ENCODE assay signal across 1 cellular context in genomic region chr17:42535400-42536047, GRCh38.
TF ChIP-seq lines count a peak whose summit lies in the region.

No MANE protein-coding gene starts in this region.

TF ChIP-seq in K562, 482 proteins besides CTCF, POLR2A, EP300 and RAD21 (continues in another document):
- TF ChIP-seq PCBP1 (IDR thresholded peaks at IDR 0.05; ENCODE audit: low read depth, low read length, poor library complexity, severe bottlenecking) (no peak), SUPT5H (IDR thresholded peaks at IDR 0.05) (peak; percentile 69), ZNF41 (CRISPR knock-in tag; conservative IDR thresholded peaks at IDR 0.05) (peak; percentile 94), PTTG1 (tag; IDR thresholded peaks at IDR 0.05; ENCODE audit: low read depth) (peak; percentile 91), GABPB1 (CRISPR knock-in tag; IDR thresholded peaks at IDR 0.05) (no peak), SREBF1 (IDR thresholded peaks at IDR 0.05; ENCODE audit: borderline replicate concordance, low read depth, low read length) (no peak), TRIM25 (IDR thresholded peaks at IDR 0.05; ENCODE audit: borderline replicate concordance) (0 out of 2 replicates have a peak, but pooled peaks have one; percentile 75), TCF3 (CRISPR knock-in tag; IDR thresholded peaks at IDR 0.05) (0 out of 2 replicates have a peak, but pooled peaks have one; percentile 4), NR2F6 (CRISPR knock-in tag; IDR thresholded peaks at IDR 0.05) (peak; percentile 64; the same call in 1 of the 2 replicates), RCOR1 (IDR thresholded peaks at IDR 0.05; ENCODE audit: borderline replicate concordance in 1 of 2, low read depth in 2 of 2, low read length in 2 of 2) (peak in 1 of 2 experiments; percentile 55; a peak in 1 of 4 replicates), HMG20B (CRISPR knock-in tag; IDR thresholded peaks at IDR 0.05) (no peak), ZNF407 (IDR thresholded peaks at IDR 0.05; ENCODE audit: low read depth) (no peak), CBX8 (IDR thresholded peaks at IDR 0.05; ENCODE audit: borderline replicate concordance, extremely low read depth, low read depth, low read length, poor library complexity, severe bottlenecking) (no peak), TAF15 (IDR thresholded peaks at IDR 0.05; ENCODE audit: low read depth, low read length) (no peak), E2F6 (IDR thresholded peaks at IDR 0.05; ENCODE audit: borderline replicate concordance in 1 of 2, extremely low read depth in 1 of 2, insufficient read depth in 1 of 2, insufficient read length in 1 of 2, low read depth in 1 of 2, low read length in 1 of 2, poor library complexity in 1 of 2, severe bottlenecking in 1 of 2) (no peak), ZBTB17 (CRISPR knock-in tag; IDR thresholded peaks at IDR 0.05) (peak; percentile 91), KLF10 (CRISPR knock-in tag; IDR thresholded peaks at IDR 0.05) (peak; percentile 43; the same call in 1 of the 2 replicates), CLOCK (CRISPR knock-in tag; IDR thresholded peaks at IDR 0.05; ENCODE audit: borderline replicate concordance) (peak; percentile 92), E2F3 (CRISPR knock-in tag; IDR thresholded peaks at IDR 0.05) (peak; percentile 95), ZNF655 (CRISPR knock-in tag; IDR thresholded peaks at IDR 0.05) (peak; percentile 46; the same call in 1 of the 2 replicates), SIX5 (IDR thresholded peaks at IDR 0.05; ENCODE audit: borderline replicate concordance in 1 of 2, insufficient read depth in 1 of 2, low read depth in 1 of 2, low read length in 2 of 2) (no peak), E2F8 (IDR thresholded peaks at IDR 0.05; ENCODE audit: low read depth, partially characterized antibody) (peak; percentile 49), ESRRA (IDR thresholded peaks at IDR 0.05; ENCODE audit: borderline replicate concordance, low read depth) (no peak), DEAF1 (CRISPR knock-in tag; IDR thresholded peaks at IDR 0.05) (0 out of 2 replicates have a peak, but pooled peaks have one; percentile 17), MTA2 (IDR thresholded peaks at IDR 0.05; ENCODE audit: low read depth) (no peak), ZNF766 (CRISPR knock-in tag; conservative IDR thresholded peaks at IDR 0.05) (peak; percentile 98), PPARD (CRISPR knock-in tag; IDR thresholded peaks at IDR 0.05) (0 out of 2 replicates have a peak, but pooled peaks have one; percentile 47), ERF (CRISPR knock-in tag; IDR thresholded peaks at IDR 0.05) (peak; percentile 96), TEAD1 (CRISPR knock-in tag; IDR thresholded peaks at IDR 0.05) (peak; percentile 51 to 98; a peak in 2 of 4 replicates), IRF9 (tag; IDR thresholded peaks at IDR 0.05) (peak; percentile 91), ZNF740 (CRISPR knock-in tag; IDR thresholded peaks at IDR 0.05) (no peak), ZNF740 (tag; IDR thresholded peaks at IDR 0.05) (peak; percentile 4 to 97; a peak in 2 of 4 replicates), FOXJ2 (tag; IDR thresholded peaks at IDR 0.05) (no peak), U2AF1 (optimal IDR thresholded peaks at IDR 0.05; ENCODE audit: low read depth, low read length) (no peak)
